13 cellular contexts compared by ENCODE assay signal in genomic region chr12:121404734-121405133, GRCh38. TPM values are rescaled to one million over a fixed set of nuclear protein-coding genes. Genes with fewer than 3 reads are reported as not detected.
A peak's percentile ranks its signal among the peaks of the same experiment; 100 is the strongest.
DNase-seq lines count a peak whose midpoint lies in the region; ATAC-seq and TF ChIP-seq lines count a peak whose summit lies in the region.
"Had no signal": no experiment of that assay in that cellular context is flagged by ENCODE, and none has a peak within 500 bp of the region (broad histone marks: within the 10 kb centered on the region; RNA-seq: fewer than 3 reads in every experiment).

No MANE protein-coding gene starts in this region.

- H3K27ac ChIP-seq in cardiac muscle cell, result peak overlapping the region; percentile 40
- no peak overlapping the region for H3K27ac ChIP-seq in right cardiac atrium (ENCODE audit: low read length)
- H3K27ac ChIP-seq in left lung, result no peak overlapping the region
- H3K27ac ChIP-seq in ovary, result no peak overlapping the region
- H3K27ac ChIP-seq in suprapubic skin, result no peak overlapping the region
- H3K27ac ChIP-seq: neural progenitor cell, Peyer's patch had no signal

- peak; percentile 26 to 85 for DNase-seq in cardiac muscle cell (ENCODE audit: low read depth in 1 of 2, low spot score in 1 of 2)
- DNase-seq in right cardiac atrium, result no peak
- peak; percentile 95 for DNase-seq in NCI-H345 treated with DMSO at 0.1 percent for 48 hours (lab: John Stamatoyannopoulos, UW; ENCODE audit: unreplicated experiment)
- peak; percentile 31 for DNase-seq in cerebellar cortex (ENCODE audit: low spot score)
- DNase-seq in epidermal melanocyte (ENCODE audit: insufficient read length, low spot score), result no peak
- DNase-seq in left lung, result no peak
- no peak for DNase-seq in ovary
- DNase-seq in suprapubic skin (ENCODE audit: low spot score in 2 of 2), result no peak
- DNase-seq: GOT3; islet precursor cell; Peyer's patch; stimulated activated naive CD4-positive, alpha-beta T cell had no signal

- WGBS in right cardiac atrium, result 95% methylated on average over 1 of the region's 1 CpG
- WGBS in ovary, 3 donors, result 95 to 100% (median 100%) methylated on average over 1 of the region's 1 CpG
- 82% methylated on average over 1 of the region's 1 CpG for WGBS in suprapubic skin

- TF ChIP-seq CTCF in cardiac muscle cell (IDR thresholded peaks at IDR 0.05; ENCODE audit: low read depth, low read length) (no peak), left lung (IDR thresholded peaks at IDR 0.05) (no peak), ovary (IDR thresholded peaks at IDR 0.05) (no peak), suprapubic skin (IDR thresholded peaks at IDR 0.05) (no peak)

- TF ChIP-seq EP300 in ovary (IDR thresholded peaks at IDR 0.05), result no peak
- no peak for TF ChIP-seq EP300 in suprapubic skin (IDR thresholded peaks at IDR 0.05)

- H3K9me3 ChIP-seq in cardiac muscle cell (ENCODE audit: low read depth) (no peaks in the 10 kb centered on the region), right cardiac atrium (ENCODE audit: control insufficient read depth, low read length) (no peaks in the 10 kb centered on the region), left lung (no peaks in the 10 kb centered on the region), ovary (no peaks in the 10 kb centered on the region), suprapubic skin (no peaks in the 10 kb centered on the region)
- H3K9me3 ChIP-seq: Peyer's patch had no signal

- H3K36me3 ChIP-seq in cardiac muscle cell (no peaks in the 10 kb centered on the region), left lung (peaks cover 0 to 37% of the 10 kb centered on the region in 2 donors), ovary (no peaks in the 10 kb centered on the region), suprapubic skin (peaks cover 32% of the 10 kb centered on the region)
- H3K36me3 ChIP-seq: neural progenitor cell had no signal

- intact Hi-C loops in right cardiac atrium (cut with DNase I), result no loop called here
- intact Hi-C loops in left lung (cut with DNase I), result no loop called here
- intact Hi-C loops in ovary (cut with DNase I), result no loop called here

- ATAC-seq in right cardiac atrium (no peak), left lung (no peak)

- H3K27me3 ChIP-seq in cardiac muscle cell (no peaks in the 10 kb centered on the region), right cardiac atrium (ENCODE audit: control insufficient read depth, insufficient read depth) (no peaks in the 10 kb centered on the region), left lung (no peaks in the 10 kb centered on the region), ovary (no peaks in the 10 kb centered on the region), suprapubic skin (no peaks in the 10 kb centered on the region)
- H3K27me3 ChIP-seq: neural progenitor cell, Peyer's patch had no signal

- H3K4me3 ChIP-seq in cardiac muscle cell (no peak overlapping the region), right cardiac atrium (ENCODE audit: low read length) (no peak overlapping the region), left lung (no peak overlapping the region), ovary (no peak overlapping the region), suprapubic skin (no peak overlapping the region)
- H3K4me3 ChIP-seq: neural progenitor cell, Peyer's patch had no signal

- H3K4me1 ChIP-seq in cardiac muscle cell (ENCODE audit: low read depth) (peaks cover 7% of the 10 kb centered on the region), right cardiac atrium (ENCODE audit: control insufficient read depth, insufficient read depth, low read length) (peaks cover 4% of the 10 kb centered on the region), left lung (peaks cover 6 to 19% of the 10 kb centered on the region in 2 donors), ovary (ENCODE audit: insufficient read depth) (peaks cover 4% of the 10 kb centered on the region), suprapubic skin (peaks cover 18% of the 10 kb centered on the region)

- TF ChIP-seq POLR2A in ovary (IDR thresholded peaks at IDR 0.05), result no peak
- TF ChIP-seq POLR2A in suprapubic skin (IDR thresholded peaks at IDR 0.05), result no peak

RNA-seq across cellular contexts. Expression of gene RNF34, which starts 4.8 kb away (rescaled TPM):
- total RNA-seq in cardiac muscle cell, result 34.6 and 41.2 TPM in 2 replicates
- 48.4 and 54.6 TPM in 2 replicates for polyA plus RNA-seq in cardiac muscle cell
- 10 to 100 TPM; 25.1 to 31.4 (median 26.1) TPM for total RNA-seq in right cardiac atrium
- polyA plus RNA-seq in right cardiac atrium, result 21.1 TPM
- 10 to 100 TPM; 26.1 to 36.5 TPM for total RNA-seq in left lung
- 10 to 100 TPM; 22.2 to 39.8 (median 29.3) TPM for total RNA-seq in ovary
- polyA plus RNA-seq in ovary, result 10 to 100 TPM; 17.3 to 25.1 TPM
- 10 to 100 TPM; 14.6 to 40.3 (median 30.4) TPM for total RNA-seq in suprapubic skin

RNA-seq across cellular contexts. Expression of gene ANAPC5, which starts 52.5 kb away (rescaled TPM):
- total RNA-seq in cardiac muscle cell (85.2 and 109 TPM in 2 replicates), right cardiac atrium (10 to 100 TPM; 59.4 to 64.0 (median 60.4) TPM), left lung (100 to 1,000 TPM in 1 of 2 donors, 10 to 100 TPM in 1; 84.8 to 108 TPM), ovary (10 to 100 TPM; 58.1 to 91.4 (median 71.6) TPM), suprapubic skin (100 to 1,000 TPM in 3 of 4 donors, 10 to 100 TPM in 1; 94.3 to 227 (median 120) TPM)
- polyA plus RNA-seq in cardiac muscle cell (123 and 155 TPM in 2 replicates), right cardiac atrium (55.7 TPM), ovary (100 to 1,000 TPM in 1 of 2 donors, 10 to 100 TPM in 1; 83.1 to 149 TPM)

Comparison
In these comparisons a context has a peak if more than half of its experiments do, and no peak if none do; other contexts are left out.
1. DNase-seq: peak in cardiac muscle cell (2 of 2), NCI-H345 treated with DMSO at 0.1 percent for 48 hours (single experiment) and cerebellar cortex (single experiment); none in right cardiac atrium (0 of 3), epidermal melanocyte (single experiment), left lung (0 of 2), ovary (0 of 5) and suprapubic skin (0 of 2).